ENCODE assay signal across 10 cellular contexts in genomic region chr6:22880686-22881433, GRCh38.
DNase-seq lines count a peak whose midpoint lies in the region; ATAC-seq and TF ChIP-seq lines count a peak whose summit lies in the region.
"Had no signal": no experiment of that assay in that cellular context is flagged by ENCODE, and none has a peak within 500 bp of the region (broad histone marks: within the 10 kb centered on the region; RNA-seq: fewer than 3 reads in every experiment).

No MANE protein-coding gene starts in this region.

- DNase-seq in DMS53 treated with DMSO at 0.1 percent for 48 hours (lab: John Stamatoyannopoulos, UW; ENCODE audit: unreplicated experiment): peak; percentile 28
- DNase-seq in SW 1271 (lab: John Stamatoyannopoulos, UW): peak; percentile 37 to 86
- DNase-seq in NCI-H2081 (lab: John Stamatoyannopoulos, UW): no peak
- no peak for DNase-seq in mucosa of descending colon
- no peak for DNase-seq in MM.1S
- DNase-seq: GF-D8 had no signal

- TF ChIP-seq CTCF in gastroesophageal sphincter (IDR thresholded peaks at IDR 0.05): no peak
- no peak for TF ChIP-seq CTCF in parathyroid adenoma (IDR thresholded peaks at IDR 0.05)
- TF ChIP-seq CTCF in mucosa of descending colon (IDR thresholded peaks at IDR 0.05): no peak
- TF ChIP-seq CTCF in MM.1S (IDR thresholded peaks at IDR 0.05; ENCODE audit: low read length): no peak

- H3K36me3 ChIP-seq in gastroesophageal sphincter (no peaks in the 10 kb centered on the region), parathyroid adenoma (ENCODE audit: control insufficient read depth, insufficient read depth, low read length) (no peaks in the 10 kb centered on the region), mucosa of descending colon (ENCODE audit: low read depth) (no peaks in the 10 kb centered on the region), MM.1S (replicated peaks; ENCODE audit: insufficient read depth, low read length) (no peaks in the 10 kb centered on the region)

- peaks cover 0 to 48% (median 5%) of the 10 kb centered on the region in 3 donors for H3K4me1 ChIP-seq in gastroesophageal sphincter
- H3K4me1 ChIP-seq in parathyroid adenoma: no peaks in the 10 kb centered on the region
- no peaks in the 10 kb centered on the region for H3K4me1 ChIP-seq in mucosa of descending colon (ENCODE audit: low read depth)
- no peaks in the 10 kb centered on the region for H3K4me1 ChIP-seq in MM.1S (ENCODE audit: low read length)

- H3K4me3 ChIP-seq in gastroesophageal sphincter: no peak overlapping the region
- no peak overlapping the region for H3K4me3 ChIP-seq in parathyroid adenoma (ENCODE audit: low read depth, low read length)
- H3K4me3 ChIP-seq in mucosa of descending colon: no peak overlapping the region
- no peak overlapping the region for H3K4me3 ChIP-seq in MM.1S (ENCODE audit: low read length)

- H3K79me2 ChIP-seq in parathyroid adenoma: no peaks in the 10 kb centered on the region
- no peaks in the 10 kb centered on the region for H3K79me2 ChIP-seq in MM.1S (ENCODE audit: low read length)

- no peak overlapping the region for H3K9ac ChIP-seq in parathyroid adenoma
- no peak overlapping the region for H3K9ac ChIP-seq in MM.1S (ENCODE audit: low read length)

- H4K20me1 ChIP-seq in MM.1S (ENCODE audit: insufficient read depth, low read length): no peaks in the 10 kb centered on the region

- peak overlapping the region; percentile 70 for H2AFZ ChIP-seq in parathyroid adenoma
- no peak overlapping the region for H2AFZ ChIP-seq in MM.1S (ENCODE audit: low read length)

- H3K4me2 ChIP-seq in parathyroid adenoma (ENCODE audit: low read length) (no peak overlapping the region), MM.1S (ENCODE audit: low read depth, low read length) (no peak overlapping the region)

- H3K27me3 ChIP-seq in gastroesophageal sphincter: no peaks in the 10 kb centered on the region
- H3K27me3 ChIP-seq in parathyroid adenoma (ENCODE audit: control insufficient read depth, insufficient read depth, low read length): no peaks in the 10 kb centered on the region
- no peaks in the 10 kb centered on the region for H3K27me3 ChIP-seq in MM.1S (replicated peaks; ENCODE audit: insufficient read depth, low read length)

- H3K9me3 ChIP-seq in gastroesophageal sphincter (no peaks in the 10 kb centered on the region), parathyroid adenoma (ENCODE audit: control insufficient read depth, low read length) (no peaks in the 10 kb centered on the region), mucosa of descending colon (no peaks in the 10 kb centered on the region), MM.1S (replicated peaks; ENCODE audit: insufficient read depth, low read length) (no peaks in the 10 kb centered on the region)

- ATAC-seq in gastroesophageal sphincter: peak; percentile 69
- ATAC-seq in HG02840 (IDR thresholded peaks at IDR 0.05; ENCODE audit: low FRiP score, unreplicated experiment): no peak
- ATAC-seq in mucosa of descending colon: no peak

- H3K9me2 ChIP-seq in MM.1S (replicated peaks; ENCODE audit: insufficient read depth, low read length): no peaks in the 10 kb centered on the region

- no peak for TF ChIP-seq POLR2A in gastroesophageal sphincter (IDR thresholded peaks at IDR 0.05)

- WGBS in gastroesophageal sphincter (ENCODE audit: low coverage in 1 of 2), 2 donors: 12 to 14% methylated on average over 3 of the region's 3 CpGs

- no peak for TF ChIP-seq EP300 in gastroesophageal sphincter (IDR thresholded peaks at IDR 0.05)

- H3K27ac ChIP-seq in gastroesophageal sphincter (peak overlapping the region; percentile 73 to 81 (median 76)), parathyroid adenoma (no peak overlapping the region), MM.1S (ENCODE audit: low read length) (no peak overlapping the region)
- H3K27ac ChIP-seq: VCaP had no signal

- intact Hi-C loops in mucosa of descending colon (cut with DNase I, micrococcal nuclease): no loop called here

- H3F3A ChIP-seq in MM.1S (ENCODE audit: insufficient read depth, low read length): no peaks in the 10 kb centered on the region

Comparison
In these comparisons a context has a peak if more than half of its experiments do, and no peak if none do; other contexts are left out.
1. DNase-seq: peak in DMS53 treated with DMSO at 0.1 percent for 48 hours (single experiment) and SW 1271 (2 of 2); none in NCI-H2081 (0 of 2), mucosa of descending colon (0 of 3) and MM.1S (single experiment).
2. H3K27ac ChIP-seq: peak in gastroesophageal sphincter (4 of 4); none in parathyroid adenoma (single experiment) and MM.1S (single experiment).